In the genomic region with DNA sequence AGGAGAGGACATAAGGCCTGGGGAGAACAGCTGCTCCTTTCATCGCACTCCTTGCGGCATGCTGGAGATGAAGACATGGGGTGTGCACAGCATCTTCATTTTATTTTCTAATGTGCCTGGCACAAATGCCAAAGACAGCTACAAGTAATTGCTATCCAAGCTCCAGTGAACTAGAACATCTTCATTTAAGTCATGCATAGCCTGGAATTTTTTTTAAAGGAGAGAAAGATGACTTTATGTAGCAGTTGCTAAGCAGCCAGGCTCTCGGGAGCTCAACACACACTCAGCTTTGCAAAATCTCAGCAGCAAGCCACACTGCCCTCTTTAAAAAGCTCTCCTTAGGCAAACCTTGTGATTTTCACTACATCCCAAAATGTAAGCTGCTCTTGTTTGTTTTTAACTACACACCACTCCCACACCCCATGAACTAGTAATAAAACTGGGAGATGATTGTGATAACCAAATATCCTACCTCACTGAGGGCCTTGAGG, we compare ENCODE assay signal across 20 cellular contexts.
DNase-seq lines count a peak whose midpoint lies in the region; ATAC-seq and TF ChIP-seq lines count a peak whose summit lies in the region.
"Had no signal": no experiment of that assay in that cellular context is flagged by ENCODE, and none has a peak within 500 bp of the region (broad histone marks: within the 10 kb centered on the region; RNA-seq: fewer than 3 reads in every experiment).

No MANE protein-coding gene starts in this region.

- peaks cover 5 to 17% of the 10 kb centered on the region in 2 experiments for H3K4me1 Mint-ChIP-seq in H9
- no peaks in the 10 kb centered on the region for H3K4me1 Mint-ChIP-seq in CD4-positive, alpha-beta T cell (ENCODE audit: low read depth)
- H3K4me1 Mint-ChIP-seq: activated naive CD4-positive, alpha-beta T cell treated with anti-CD3 and anti-CD28 coated beads, Interleukin-2, amount 10 ng/mL, durations not matched to agents 7 days and 5 days had no signal

- no peaks in the 10 kb centered on the region for H3K27me3 Mint-ChIP-seq in H9 (ENCODE audit: low read depth)
- H3K27me3 Mint-ChIP-seq in CD4-positive, alpha-beta T cell = peaks cover 7% of the 10 kb centered on the region

- H3K27me3 ChIP-seq in H9 (ENCODE audit: insufficient read depth, low read length) = no peaks in the 10 kb centered on the region
- H3K27me3 ChIP-seq in CD4-positive, alpha-beta T cell (ENCODE audit: control insufficient read depth, insufficient read depth, low read length) = no peaks in the 10 kb centered on the region
- H3K27me3 ChIP-seq: gastrocnemius medialis, sigmoid colon had no signal

- DNase-seq in DMS 273 (lab: John Stamatoyannopoulos, UW; ENCODE audit: unreplicated experiment) (peak; percentile 10), DMS 273 treated with DMSO at 0.1 percent for 48 hours (lab: John Stamatoyannopoulos, UW) (no peak), OCI-LY7 (ENCODE audit: low spot score) (no peak), hippocampal formation (lab: John Stamatoyannopoulos, UW) (peak; percentile 24 to 68), retina (peak; percentile 51), H9 (no peak)
- DNase-seq in activated naive CD4-positive, alpha-beta T cell (lab: John Stamatoyannopoulos, UW) = no peak
- no peak for DNase-seq in CD4-positive, alpha-beta T cell
- DNase-seq: 8988T; activated CD4-positive, alpha-beta T cell treated with anti-CD3 and anti-CD28 coated beads for 1 hour; activated CD8-positive, alpha-beta memory T cell treated with anti-CD3 and anti-CD28 coated beads, Interleukin-2, amount 50 U/mL, for 4 hours; activated naive CD4-positive, alpha-beta T cell treated with anti-CD3 and anti-CD28 coated beads, Interleukin-2, amount 10 ng/mL, durations not matched to agents 7 days and 5 days; effector memory CD4-positive, alpha-beta T cell; gastrocnemius medialis; islet precursor cell; NCI-H510A; sigmoid colon; stimulated activated CD4-positive, alpha-beta T cell treated with anti-CD3 and anti-CD28 coated beads, Interleukin-4, amount 100 ng/mL, for 1 hour; T-helper 2 cell; trophoblast cell had no signal

- CTCF ChIA-PET in OCI-LY7 (lab: Charles Lee; ENCODE audit: unreplicated experiment) = no interaction called here
- CTCF ChIA-PET in CD4-positive, alpha-beta T cell (lab: Charles Lee) = no interaction called here

- H3K56ac ChIP-seq in H9 (ENCODE audit: insufficient read length, low read depth, low read length) = no peak overlapping the region

- H3T11ph ChIP-seq in H9 (ENCODE audit: low read length) = no peak overlapping the region

- no peak overlapping the region; a peak in 1 of 7 replicates for H3K27ac Mint-ChIP-seq in H9
- no peak overlapping the region for H3K27ac Mint-ChIP-seq in CD4-positive, alpha-beta T cell
- H3K27ac Mint-ChIP-seq: activated naive CD4-positive, alpha-beta T cell treated with anti-CD3 and anti-CD28 coated beads, Interleukin-2, amount 10 ng/mL, durations not matched to agents 7 days and 5 days had no signal

- intact Hi-C loops in OCI-LY7 (cut with micrococcal nuclease; ENCODE audit: unreplicated experiment) = no loop called here
- intact Hi-C loops in CD4-positive, alpha-beta T cell (cut with DNase I, micrococcal nuclease) = no loop called here

- no peaks in the 10 kb centered on the region for H3K79me1 ChIP-seq in H9 (ENCODE audit: insufficient read depth, low read depth, low read length, poor library complexity, severe bottlenecking)

- no peak overlapping the region for H3K4me3 ChIP-seq in OCI-LY7 (ENCODE audit: low read depth, low read length, poor library complexity, severe bottlenecking)
- H3K4me3 ChIP-seq: gastrocnemius medialis, sigmoid colon had no signal

- H3K36me3 Mint-ChIP-seq in H9 (ENCODE audit: insufficient read depth in 1 of 3, low read depth in 3 of 3) = no peaks in the 10 kb centered on the region
- H3K36me3 Mint-ChIP-seq in CD4-positive, alpha-beta T cell (ENCODE audit: low read depth) = no peaks in the 10 kb centered on the region
- H3K36me3 Mint-ChIP-seq: activated naive CD4-positive, alpha-beta T cell treated with anti-CD3 and anti-CD28 coated beads, Interleukin-2, amount 10 ng/mL, durations not matched to agents 7 days and 5 days had no signal

- no peaks in the 10 kb centered on the region for H3K9me3 Mint-ChIP-seq in H9
- H3K9me3 Mint-ChIP-seq in CD4-positive, alpha-beta T cell = no peaks in the 10 kb centered on the region
- H3K9me3 Mint-ChIP-seq: activated naive CD4-positive, alpha-beta T cell treated with anti-CD3 and anti-CD28 coated beads, Interleukin-2, amount 10 ng/mL, durations not matched to agents 7 days and 5 days had no signal

- POLR2A ChIA-PET in OCI-LY7 (lab: Charles Lee) = interaction anchor here (1.0 to 1.3 kb wide), 3 partner anchors 57 to 105 kb away, joined by 3 read pairs; no protein-coding TSS in a partner anchor
- POLR2A ChIA-PET in CD4-positive, alpha-beta T cell (lab: Charles Lee) = no interaction called here

- no peak overlapping the region for H2BK12ac ChIP-seq in H9 (ENCODE audit: insufficient read length, low read depth, low read length)

- no peak overlapping the region for H2BK120ac ChIP-seq in H9 (ENCODE audit: low read depth, low read length, poor library complexity, severe bottlenecking)

- no peaks in the 10 kb centered on the region for H3K23me2 ChIP-seq in H9 (ENCODE audit: insufficient read length, low read depth, low read length, poor library complexity, severe bottlenecking)

- no peak overlapping the region for H2AK5ac ChIP-seq in H9 (ENCODE audit: insufficient read length, low read length)

- H4K20me1 ChIP-seq in OCI-LY7 (ENCODE audit: insufficient read depth, low read length) (no peaks in the 10 kb centered on the region), H9 (ENCODE audit: control insufficient read depth, insufficient read depth, insufficient read length) (no peaks in the 10 kb centered on the region)

- H2AFZ ChIP-seq in OCI-LY7 (ENCODE audit: low read length) (peak overlapping the region; percentile 25; the same call in 1 of the 2 replicates), H9 (ENCODE audit: low read length) (no peak overlapping the region)

- no peak overlapping the region for H4K5ac ChIP-seq in H9 (ENCODE audit: insufficient read length, low read depth, low read length)

- no peak overlapping the region for H3K4me3 Mint-ChIP-seq in H9
- H3K4me3 Mint-ChIP-seq in CD4-positive, alpha-beta T cell = no peak overlapping the region
- H3K4me3 Mint-ChIP-seq: activated naive CD4-positive, alpha-beta T cell treated with anti-CD3 and anti-CD28 coated beads, Interleukin-2, amount 10 ng/mL, durations not matched to agents 7 days and 5 days had no signal

- no peak for ATAC-seq in CD4-positive, alpha-beta T cell (ENCODE audit: poor library complexity)
- ATAC-seq: gastrocnemius medialis had no signal

- H3K9me2 ChIP-seq in OCI-LY7 (ENCODE audit: insufficient read depth, low read length) = no peaks in the 10 kb centered on the region

- H4K91ac ChIP-seq in H9 (ENCODE audit: insufficient read length, low read depth, low read length) = no peak overlapping the region

- H2BK20ac ChIP-seq in H9 (ENCODE audit: low read depth, low read length, poor library complexity, severe bottlenecking) = no peak overlapping the region

- H3K4me1 ChIP-seq in OCI-LY7 (ENCODE audit: insufficient read depth, low read length, poor library complexity, severe bottlenecking) (no peaks in the 10 kb centered on the region), H9 (ENCODE audit: insufficient read depth, low read length) (no peaks in the 10 kb centered on the region)
- H3K4me1 ChIP-seq: gastrocnemius medialis had no signal

- WGBS in H9 (ENCODE audit: extremely low coverage, insufficient read length, low lambda C conversion rate) = no CpG with 5 or more reads among the region's 3 CpGs

- H3K4me2 ChIP-seq in OCI-LY7 (ENCODE audit: low read length) (no peak overlapping the region), H9 (ENCODE audit: insufficient read depth, insufficient read length, low read length) (no peak overlapping the region)

- H3K27ac ChIP-seq in OCI-LY7 (ENCODE audit: low read depth, low read length, poor library complexity, severe bottlenecking) (no peak overlapping the region), H9 (ENCODE audit: insufficient read length, low read depth, low read length) (no peak overlapping the region)
- no peak overlapping the region for H3K27ac ChIP-seq in CD4-positive, alpha-beta T cell (ENCODE audit: low read depth, low read length)
- H3K27ac ChIP-seq: gastrocnemius medialis, sigmoid colon had no signal

- H4K8ac ChIP-seq in H9 (replicated peaks; ENCODE audit: insufficient read length, low read depth, low read length) = no peak overlapping the region

- no peak overlapping the region for H3K23ac ChIP-seq in H9 (ENCODE audit: insufficient read length, low read depth, low read length)

- H3K4ac ChIP-seq in H9 (ENCODE audit: low read depth, low read length) = no peak overlapping the region

- TF ChIP-seq CTCF in OCI-LY7 (conservative IDR thresholded peaks at IDR 0.05; ENCODE audit: low read length) (no peak), H9 (conservative IDR thresholded peaks at IDR 0.05) (no peak)
- TF ChIP-seq CTCF in CD4-positive, alpha-beta T cell (IDR thresholded peaks at IDR 0.05) = no peak

- H3K14ac ChIP-seq in H9 (ENCODE audit: insufficient read depth, low read length) = no peak overlapping the region

- H3K36me3 ChIP-seq in OCI-LY7 (ENCODE audit: insufficient read depth, low read length) = no peaks in the 10 kb centered on the region
- H3K36me3 ChIP-seq: gastrocnemius medialis, sigmoid colon had no signal

- H3K79me2 ChIP-seq in OCI-LY7 (ENCODE audit: insufficient read depth, low read depth, low read length) (no peaks in the 10 kb centered on the region), H9 (ENCODE audit: insufficient read depth, low read length) (no peaks in the 10 kb centered on the region)

- H3K18ac ChIP-seq in H9 (ENCODE audit: insufficient read length, low read depth, low read length) = no peak overlapping the region

- no peak overlapping the region for H3K9ac ChIP-seq in H9 (ENCODE audit: extremely low read depth, insufficient read length, low read length)

- H3K9me3 ChIP-seq in OCI-LY7 (ENCODE audit: low read length) (no peaks in the 10 kb centered on the region), H9 (ENCODE audit: control insufficient read depth, low read depth, low read length) (no peaks in the 10 kb centered on the region)
- H3K9me3 ChIP-seq in CD4-positive, alpha-beta T cell (ENCODE audit: control insufficient read depth, low read length) = no peaks in the 10 kb centered on the region
- H3K9me3 ChIP-seq: gastrocnemius medialis, sigmoid colon had no signal

- no TSS peak for BruUV-seq in OCI-LY7 (replicated peaks; lab: Mats Ljungman, UMichigan)

- H2BK15ac ChIP-seq in H9 (ENCODE audit: low read depth, low read length) = no peak overlapping the region

- no peak overlapping the region for H2BK5ac ChIP-seq in H9 (ENCODE audit: insufficient read length, low read length)

Comparison
In these comparisons a context has a peak if more than half of its experiments do, and no peak if none do; other contexts are left out.
1. DNase-seq: peak in DMS 273 (single experiment), hippocampal formation (2 of 2) and retina (single experiment); none in DMS 273 treated with DMSO at 0.1 percent for 48 hours (single experiment), OCI-LY7 (single experiment), H9 (single experiment), activated naive CD4-positive, alpha-beta T cell (0 of 4) and CD4-positive, alpha-beta T cell (0 of 10).